ENCODE assay signal across 13 cellular contexts in the genomic region with DNA sequence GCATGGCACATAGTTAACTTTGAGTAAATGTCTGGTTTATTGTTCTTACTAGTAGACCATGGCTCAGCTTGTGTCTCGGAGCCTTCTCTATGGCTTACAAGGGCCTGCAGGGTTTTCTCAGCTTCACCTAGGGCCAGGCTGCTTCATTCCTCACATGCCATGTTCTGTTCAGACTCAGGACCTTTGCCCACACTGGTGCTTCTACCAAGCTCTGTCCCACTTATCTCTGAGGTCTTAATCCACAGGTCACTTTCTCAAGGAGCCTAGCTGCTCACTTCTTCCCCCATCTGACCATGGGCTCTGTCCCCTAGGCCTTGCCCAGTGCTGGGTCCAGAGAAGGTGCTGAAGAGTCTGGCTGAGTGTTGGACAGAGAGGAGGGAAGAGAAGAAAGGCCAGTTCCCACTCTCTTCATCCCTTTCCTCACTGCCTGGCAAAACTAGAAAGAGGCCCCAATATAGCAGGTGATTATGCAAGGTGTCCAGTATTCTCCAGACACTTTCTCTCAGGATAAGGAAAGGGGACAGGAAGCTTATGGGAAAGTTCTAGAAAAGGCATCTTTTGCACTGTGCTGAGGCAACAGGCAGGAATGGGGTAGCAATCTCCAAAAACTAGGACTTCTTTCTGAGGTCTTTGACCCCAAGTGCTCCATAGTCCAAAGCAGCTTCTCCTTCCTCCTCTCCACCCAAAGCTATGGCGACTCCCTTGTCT. TPM values are rescaled to one million over a fixed set of nuclear protein-coding genes. Genes with fewer than 3 reads are reported as not detected.
DNase-seq lines count a peak whose midpoint lies in the region; ATAC-seq, FAIRE-seq and TF ChIP-seq lines count a peak whose summit lies in the region.
"Had no signal": no experiment of that assay in that cellular context is flagged by ENCODE, and none has a peak within 500 bp of the region (broad histone marks: within the 10 kb centered on the region; RNA-seq: fewer than 3 reads in every experiment).

No MANE protein-coding gene starts in this region.

- H2AFZ ChIP-seq in HCT116 (ENCODE audit: low read depth, low read length, poor library complexity, severe bottlenecking): no peak overlapping the region

- H3K36me3 ChIP-seq in HCT116 (ENCODE audit: control insufficient read depth in 1 of 2, insufficient read depth in 2 of 2, low read length in 2 of 2) (peaks cover 3 to 50% of the 10 kb centered on the region in 2 experiments; a peak in 2 of 4 replicates), ascending aorta (peaks cover 0 to 9% of the 10 kb centered on the region in 2 donors)
- H3K36me3 ChIP-seq in naive thymus-derived CD4-positive, alpha-beta T cell (ENCODE audit: control insufficient read depth in 2 of 3, insufficient read depth in 3 of 3, low read length in 3 of 3): peaks cover 0 to 18% (median 0%) of the 10 kb centered on the region in 3 experiments

- H3K4me1 Mint-ChIP-seq in naive thymus-derived CD4-positive, alpha-beta T cell: peaks cover 73 to 90% (median 85%) of the 10 kb centered on the region in 7 donors

- no peaks in the 10 kb centered on the region for H3K9me3 ChIP-seq in A549
- no peaks in the 10 kb centered on the region for H3K9me3 ChIP-seq in HCT116 (ENCODE audit: control insufficient read depth in 1 of 2, insufficient read depth in 1 of 2, low read depth in 1 of 2, low read length in 2 of 2)
- no peaks in the 10 kb centered on the region for H3K9me3 ChIP-seq in ascending aorta
- no peaks in the 10 kb centered on the region for H3K9me3 ChIP-seq in naive thymus-derived CD4-positive, alpha-beta T cell (ENCODE audit: control insufficient read depth in 2 of 3, low read length in 3 of 3)

- TF ChIP-seq RAD21 in A549 (conservative IDR thresholded peaks at IDR 0.05 in 1 of 2, IDR thresholded peaks at IDR 0.05 in 1 of 2) (no peak), HCT116 (IDR thresholded peaks at IDR 0.05; ENCODE audit: low read depth) (no peak)

- H3K9me3 Mint-ChIP-seq in naive thymus-derived CD4-positive, alpha-beta T cell: peaks cover 0 to 2% (median 0%) of the 10 kb centered on the region in 11 donors

- TF ChIP-seq POLR2A in A549 (IDR thresholded peaks at IDR 0.05; ENCODE audit: low read length): no peak
- TF ChIP-seq POLR2A in HCT116 (IDR thresholded peaks at IDR 0.05; ENCODE audit: borderline replicate concordance, extremely low read depth, insufficient read depth, insufficient read length): no peak

- peak overlapping the region; percentile 58 to 75 for H3K27ac ChIP-seq in A549
- H3K27ac ChIP-seq in HCT116 (ENCODE audit: low read depth, low read length): peak overlapping the region; percentile 79
- peak overlapping the region; percentile 89 to 95 for H3K27ac ChIP-seq in ascending aorta
- peak overlapping the region; percentile 53 for H3K27ac ChIP-seq in naive thymus-derived CD4-positive, alpha-beta T cell (ENCODE audit: low read depth, low read length)
- H3K27ac ChIP-seq: foreskin keratinocyte had no signal

- H3K4me2 ChIP-seq in A549: peak overlapping the region; percentile 45; the same call in 2 of the 3 replicates
- peak overlapping the region; percentile 2; the same call in 1 of the 2 replicates for H3K4me2 ChIP-seq in HCT116 (ENCODE audit: low read length)

- H3K36me3 Mint-ChIP-seq in naive thymus-derived CD4-positive, alpha-beta T cell: peaks cover 11 to 46% (median 17%) of the 10 kb centered on the region in 5 donors

- BruUV-seq in HCT116 (replicated peaks; lab: Mats Ljungman, UMichigan): no TSS peak

- no peaks in the 10 kb centered on the region for H3K27me3 ChIP-seq in HCT116 (ENCODE audit: insufficient read depth, low read length)
- H3K27me3 ChIP-seq in ascending aorta: no peaks in the 10 kb centered on the region
- no peaks in the 10 kb centered on the region for H3K27me3 ChIP-seq in naive thymus-derived CD4-positive, alpha-beta T cell (ENCODE audit: control insufficient read depth in 2 of 2, insufficient read depth in 2 of 2, low read length in 2 of 2)
- H3K27me3 ChIP-seq: foreskin keratinocyte had no signal

- peaks cover 99% of the 10 kb centered on the region for H3K79me2 ChIP-seq in HCT116 (ENCODE audit: insufficient read depth, low read length)

- H3K4me3 ChIP-seq in A549 (no peak overlapping the region), HCT116 (replicated peaks in 1 of 2; ENCODE audit: low read depth in 1 of 2, low read length in 2 of 2) (no peak overlapping the region), ascending aorta (no peak overlapping the region)
- H3K4me3 ChIP-seq in naive thymus-derived CD4-positive, alpha-beta T cell (ENCODE audit: low read length): no peak overlapping the region

- no peak for DNase-seq in A549 (ENCODE audit: low read depth in 1 of 2, low spot score in 1 of 2)
- no peak for DNase-seq in HCT116 (ENCODE audit: low read depth, low spot score)
- DNase-seq in ascending aorta (ENCODE audit: low spot score in 2 of 2): no peak
- no peak for DNase-seq in naive thymus-derived CD4-positive, alpha-beta T cell
- DNase-seq in NCI-H69 (lab: John Stamatoyannopoulos, UW): no peak
- DNase-seq in NCI-H345 (lab: John Stamatoyannopoulos, UW): no peak
- no peak for DNase-seq in cortex of kidney (lab: John Stamatoyannopoulos, UW)
- DNase-seq: amniotic stem cell, DMS 273 treated with DMSO at 0.1 percent for 48 hours had no signal

- H3K4me1 ChIP-seq in A549 (peaks cover 99% of the 10 kb centered on the region), HCT116 (ENCODE audit: control insufficient read depth in 1 of 2, insufficient read depth in 2 of 2, low read length in 2 of 2) (peaks cover 75 to 99% of the 10 kb centered on the region in 2 experiments), ascending aorta (peaks cover 43 to 86% of the 10 kb centered on the region in 2 donors)
- H3K4me1 ChIP-seq in naive thymus-derived CD4-positive, alpha-beta T cell (ENCODE audit: control insufficient read depth in 2 of 2, insufficient read depth in 2 of 2, low read length in 2 of 2): peaks cover 66 to 76% of the 10 kb centered on the region in 2 donors

- no peak for TF ChIP-seq EP300 in A549 (IDR thresholded peaks at IDR 0.05)

- ATAC-seq in A549 (no peak), HCT116 (no peak), HG02973 (IDR thresholded peaks at IDR 0.05; ENCODE audit: unreplicated experiment) (no peak)
- ATAC-seq in naive thymus-derived CD4-positive, alpha-beta T cell: no peak

- H3K27me3 Mint-ChIP-seq in naive thymus-derived CD4-positive, alpha-beta T cell: no peaks in the 10 kb centered on the region

- no peaks in the 10 kb centered on the region for H3K9me2 ChIP-seq in HCT116 (ENCODE audit: insufficient read depth)

- no peak for TF ChIP-seq CTCF in A549 (IDR thresholded peaks at IDR 0.05)
- no peak for TF ChIP-seq CTCF in HCT116 (IDR thresholded peaks at IDR 0.05 in 2 of 3, conservative IDR thresholded peaks at IDR 0.05 in 1 of 3; ENCODE audit: borderline replicate concordance in 1 of 3, insufficient read depth in 1 of 3, low read depth in 2 of 3, low read length in 2 of 3)
- TF ChIP-seq CTCF in ascending aorta (IDR thresholded peaks at IDR 0.05): no peak

- peak overlapping the region; percentile 31 to 96 (median 63) for H3K4me3 Mint-ChIP-seq in naive thymus-derived CD4-positive, alpha-beta T cell

- peak overlapping the region; percentile 37; the same call in 1 of the 2 replicates for H3K9ac ChIP-seq in HCT116 (ENCODE audit: low read length)

- POLR2A ChIA-PET in A549 (lab: Yijun Ruan, JAX): interaction anchor here (3.8 kb wide), 1 partner anchor 45 kb away, joined by 15 read pairs; a partner anchor contains a TSS
- POLR2A ChIA-PET in HCT116 (lab: Charles Lee): interaction anchor here (0.9 to 1.0 kb wide), 2 partner anchors 19 to 46 kb away, joined by 3 read pairs; no protein-coding TSS in a partner anchor
- POLR2A ChIA-PET in naive thymus-derived CD4-positive, alpha-beta T cell (lab: Charles Lee): interaction anchor here (0.8 to 5.1 kb wide), 3 partner anchors 16 to 118 kb away, joined by 3 to 51 read pairs (median 4); a partner anchor contains a TSS

- no peak for FAIRE-seq in A549 (lab: Jason Lieb, UNC)

- peak overlapping the region; percentile 76 to 100 (median 93) for H3K27ac Mint-ChIP-seq in naive thymus-derived CD4-positive, alpha-beta T cell

- intact Hi-C loops in HCT116 (cut with micrococcal nuclease): no loop called here
- intact Hi-C loops in ascending aorta (cut with DNase I): no loop called here
- intact Hi-C loops in naive thymus-derived CD4-positive, alpha-beta T cell (cut with micrococcal nuclease): no loop called here

- no peaks in the 10 kb centered on the region for H4K20me1 ChIP-seq in HCT116 (ENCODE audit: insufficient read depth)

- CTCF ChIA-PET in A549 (lab: Yijun Ruan, JAX) (interaction anchor here (0.7 to 11.6 kb wide), 8 partner anchors 12 to 118 kb away, joined by 3 to 88 read pairs (median 6); a partner anchor contains a TSS), HCT116 (lab: Charles Lee) (interaction anchor here (2.0 kb wide), 1 partner anchor 46 kb away, joined by 4 read pairs; no protein-coding TSS in a partner anchor)
- CTCF ChIA-PET in naive thymus-derived CD4-positive, alpha-beta T cell (lab: Charles Lee): interaction anchor here (1.0 kb wide), 1 partner anchor 46 kb away, joined by 3 read pairs; no protein-coding TSS in a partner anchor

- WGBS in A549 (ENCODE audit: missing lambda C conversion rate): 98% methylated on average over 2 of the region's 2 CpGs

- RAD21 ChIA-PET in HCT116 (lab: Charles Lee; ENCODE audit: low non-redundant PET in 1 of 2, low total read pairs in 2 of 2, uncharacterized antibody in 2 of 2, unreplicated experiment in 2 of 2): no interaction called here

TF ChIP-seq in HCT116, 20 proteins besides CTCF, POLR2A, EP300 and RAD21 (continues in another document):
- TF ChIP-seq FOSL1 (IDR thresholded peaks at IDR 0.05; ENCODE audit: low read depth): no peak

RNA-seq across cellular contexts. Expression of a gene that starts 40.0 kb away (rescaled TPM):
- not detected in 2 replicates for polyA plus RNA-seq in A549 (2011; rRNA removed)
- polyA plus RNA-seq in A549 (2012; cell fraction: cytosol; rRNA removed): not detected in 2 replicates
- polyA plus RNA-seq in A549 (2012; cell fraction: nucleus; rRNA removed): not detected in 2 replicates
- polyA plus RNA-seq in A549 (2017; fragmentation: RNase III; extraction: RNeasy Plus Mini Kit Qiagen cat#74134 plus additional on column Dnase treatment): not detected in 3 replicates
- not detected in 2 replicates for polyA minus RNA-seq in A549 (2011; rRNA and poly(A)+ RNA removed)
- not detected for total RNA-seq in HCT116 (2021; ENCODE audit: unreplicated experiment)
- polyA plus RNA-seq in HCT116 (2012): 0.11 TPM in 1 of 2 replicates, not detected in the other
- total RNA-seq in ascending aorta: 61.4 TPM
- total RNA-seq in naive thymus-derived CD4-positive, alpha-beta T cell: not detected
- polyA plus RNA-seq in naive thymus-derived CD4-positive, alpha-beta T cell: not detected
- total RNA-seq: foreskin keratinocyte, H4, myocyte had no signal
- polyA plus RNA-seq: foreskin keratinocyte had no signal

RNA-seq across cellular contexts. Expression of a gene that starts 45.0 kb away (rescaled TPM):
- polyA plus RNA-seq in A549 (2011; rRNA removed): 159 and 178 TPM in 2 replicates
- polyA plus RNA-seq in A549 (2012; cell fraction: cytosol; rRNA removed): 100 and 118 TPM in 2 replicates
- 93.5 and 108 TPM in 2 replicates for polyA plus RNA-seq in A549 (2012; cell fraction: nucleus; rRNA removed)
- 143 to 157 TPM (median 154 TPM) in 3 replicates for polyA plus RNA-seq in A549 (2017; fragmentation: RNase III; extraction: RNeasy Plus Mini Kit Qiagen cat#74134 plus additional on column Dnase treatment)
- polyA minus RNA-seq in A549 (2011; rRNA and poly(A)+ RNA removed): 116 and 122 TPM in 2 replicates
- 226 TPM for total RNA-seq in HCT116 (2021; ENCODE audit: unreplicated experiment)
- 186 and 209 TPM in 2 replicates for polyA plus RNA-seq in HCT116 (2012)
- 200 TPM for total RNA-seq in ascending aorta
- total RNA-seq in naive thymus-derived CD4-positive, alpha-beta T cell: 100 to 1,000 TPM in 1 of 5 experiments, 10 to 100 TPM in 4; 15.0 to 111 (median 19.4) TPM
- 10 to 100 TPM; 11.5 to 12.7 TPM for polyA plus RNA-seq in naive thymus-derived CD4-positive, alpha-beta T cell

Comparison
In these comparisons a context has a peak if more than half of its experiments do, and no peak if none do; other contexts are left out.
1. RNA of a gene that starts 40.0 kb away (total RNA-seq): 61.4 TPM in ascending aorta (single experiment); not detected in HCT116 (single experiment) and not detected in naive thymus-derived CD4-positive, alpha-beta T cell; every median in the first group is over 10 times any median in the second.
2. Peak in every context shown above with its lines, with median percentiles within 50 percentile points of each other: H3K27ac ChIP-seq.